ENCODE assay signal across 11 cellular contexts in the genomic region with DNA sequence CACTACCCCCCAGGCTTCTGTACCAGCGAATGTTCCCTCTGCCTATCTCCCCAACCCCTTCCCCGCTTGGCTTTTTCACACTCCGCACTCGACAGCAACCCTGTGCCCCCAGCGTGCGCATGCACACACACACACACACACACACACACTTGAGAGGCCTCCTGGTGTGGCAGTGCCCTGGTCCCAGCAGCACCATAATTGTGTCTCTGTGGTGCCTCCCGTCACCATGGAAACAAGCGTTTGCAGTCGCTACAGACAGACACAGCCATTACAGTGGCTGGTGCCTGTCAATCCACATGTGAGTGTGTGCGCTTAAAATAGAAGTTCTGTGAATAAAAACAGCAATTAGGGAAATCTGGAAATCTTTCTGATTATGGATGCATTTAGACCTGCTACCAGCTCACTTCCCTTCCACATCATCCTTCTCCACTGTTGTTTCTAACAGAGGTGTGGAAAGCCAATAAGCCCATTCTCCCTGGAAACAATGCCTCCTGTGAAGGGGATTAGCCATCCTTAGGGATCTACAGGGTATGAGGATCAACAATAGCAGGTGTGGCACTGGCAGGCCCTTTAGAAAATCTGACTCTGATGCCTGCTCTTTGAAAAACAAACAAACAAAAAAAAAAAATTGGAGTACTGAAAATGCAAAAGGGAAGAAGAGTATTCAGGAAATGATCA.
A peak's percentile ranks its signal among the peaks of the same experiment; 100 is the strongest.
DNase-seq lines count a peak whose midpoint lies in the region; ATAC-seq and TF ChIP-seq lines count a peak whose summit lies in the region.
"Had no signal": no experiment of that assay in that cellular context is flagged by ENCODE, and none has a peak within 500 bp of the region (broad histone marks: within the 10 kb centered on the region; RNA-seq: fewer than 3 reads in every experiment).

No MANE protein-coding gene starts in this region.

- H3K9me3 ChIP-seq in body of pancreas: no peaks in the 10 kb centered on the region
- H3K9me3 ChIP-seq in thyroid gland: no peaks in the 10 kb centered on the region
- H3K9me3 ChIP-seq: tibial artery had no signal

- DNase-seq in H7: peak; percentile 39
- DNase-seq in NCI-H187 treated with DMSO at 0.1 percent for 48 hours (lab: John Stamatoyannopoulos, UW): peak; percentile 65
- peak; percentile 72 for DNase-seq in SK-N-DZ (ENCODE audit: low spot score)
- DNase-seq in nephron progenitor cell: peak; percentile 18
- DNase-seq in body of pancreas: no peak
- DNase-seq in thyroid gland: no peak
- DNase-seq in left ventricle myocardium superior: no peak
- DNase-seq: GM23248; naive thymus-derived CD4-positive, alpha-beta T cell; tibial artery had no signal

- intact Hi-C loops in body of pancreas (cut with DNase I) (no loop called here), thyroid gland (cut with DNase I) (no loop called here), left ventricle myocardium superior (cut with micrococcal nuclease) (no loop called here)

- no peaks in the 10 kb centered on the region for H3K36me3 ChIP-seq in H7 (replicated peaks; ENCODE audit: control insufficient read depth, insufficient read depth, low read length)
- H3K36me3 ChIP-seq in body of pancreas (replicated peaks in 1 of 2; ENCODE audit: insufficient read depth in 1 of 2, low read depth in 2 of 2): no peaks in the 10 kb centered on the region
- H3K36me3 ChIP-seq in thyroid gland: no peaks in the 10 kb centered on the region
- H3K36me3 ChIP-seq: tibial artery had no signal

- H3K4me3 Mint-ChIP-seq in nephron progenitor cell: no peak overlapping the region
- H3K4me3 Mint-ChIP-seq: naive thymus-derived CD4-positive, alpha-beta T cell had no signal

- 54 to 59% methylated on average over 10 of the region's 10 CpGs for WGBS in body of pancreas, 2 donors
- WGBS in thyroid gland, 2 donors: 58 to 66% methylated on average over 10 of the region's 10 CpGs

- peak overlapping the region; percentile 10 for H3K27ac Mint-ChIP-seq in nephron progenitor cell
- H3K27ac Mint-ChIP-seq: naive thymus-derived CD4-positive, alpha-beta T cell had no signal

- H3K4me1 ChIP-seq in body of pancreas (no peaks in the 10 kb centered on the region), thyroid gland (no peaks in the 10 kb centered on the region)

- peaks cover 4% of the 10 kb centered on the region for H3K27me3 Mint-ChIP-seq in nephron progenitor cell (ENCODE audit: low read depth, poor library complexity)

- no peak overlapping the region for H3K4me3 ChIP-seq in H7 (ENCODE audit: insufficient read depth, low read depth, low read length)
- no peak overlapping the region for H3K4me3 ChIP-seq in body of pancreas
- no peak overlapping the region for H3K4me3 ChIP-seq in thyroid gland (replicated peaks in 1 of 3)
- H3K4me3 ChIP-seq: GM23248, tibial artery had no signal

- no peaks in the 10 kb centered on the region for H3K27me3 ChIP-seq in H7 (ENCODE audit: control insufficient read depth, insufficient read depth, low read length)
- H3K27me3 ChIP-seq in body of pancreas: no peaks in the 10 kb centered on the region
- H3K27me3 ChIP-seq in thyroid gland: no peaks in the 10 kb centered on the region
- H3K27me3 ChIP-seq: tibial artery had no signal

- no peak for ATAC-seq in GM18858 (IDR thresholded peaks at IDR 0.05; ENCODE audit: unreplicated experiment)
- no peak for ATAC-seq in body of pancreas
- ATAC-seq in left ventricle myocardium superior: no peak
- ATAC-seq: naive thymus-derived CD4-positive, alpha-beta T cell had no signal

- TF ChIP-seq POLR2A in body of pancreas (IDR thresholded peaks at IDR 0.05) (no peak), thyroid gland (IDR thresholded peaks at IDR 0.05) (no peak)

- no peaks in the 10 kb centered on the region for H3K36me3 Mint-ChIP-seq in nephron progenitor cell (ENCODE audit: low read depth)
- H3K36me3 Mint-ChIP-seq: naive thymus-derived CD4-positive, alpha-beta T cell had no signal

- peaks cover 29% of the 10 kb centered on the region for H3K4me1 Mint-ChIP-seq in nephron progenitor cell
- H3K4me1 Mint-ChIP-seq: naive thymus-derived CD4-positive, alpha-beta T cell had no signal

- TF ChIP-seq CTCF in nephron progenitor cell (IDR thresholded peaks at IDR 0.05): no peak
- TF ChIP-seq CTCF in body of pancreas (IDR thresholded peaks at IDR 0.05): no peak
- no peak for TF ChIP-seq CTCF in thyroid gland (IDR thresholded peaks at IDR 0.05)

- H3K27ac ChIP-seq in body of pancreas: no peak overlapping the region
- H3K27ac ChIP-seq in thyroid gland: no peak overlapping the region
- H3K27ac ChIP-seq: GM23248, tibial artery had no signal

- peaks cover 6% of the 10 kb centered on the region for H3K9me3 Mint-ChIP-seq in nephron progenitor cell

Comparison
In these comparisons a context has a peak if more than half of its experiments do, and no peak if none do; other contexts are left out.
1. DNase-seq: peak in H7 (single experiment), NCI-H187 treated with DMSO at 0.1 percent for 48 hours (single experiment), SK-N-DZ (single experiment) and nephron progenitor cell (single experiment); none in body of pancreas (0 of 4), thyroid gland (0 of 2) and left ventricle myocardium superior (single experiment).